In genomic region chr15:68593826-68594532, GRCh38 we compare ENCODE assay signal across 1 cellular context.
TF ChIP-seq lines count a peak whose summit lies in the region.

No MANE protein-coding gene starts in this region.

TF ChIP-seq in IMR-90, 13 proteins besides CTCF, POLR2A, EP300 and RAD21 (continued from another document):
- TF ChIP-seq MXI1 (IDR thresholded peaks at IDR 0.05; ENCODE audit: borderline replicate concordance, low read depth, low read length) (no peak), NFE2L2 (IDR thresholded peaks at IDR 0.05; ENCODE audit: low read depth, low read length) (no peak), RCOR1 (IDR thresholded peaks at IDR 0.05; ENCODE audit: insufficient replicate concordance, low read length) (no peak), CEBPB (IDR thresholded peaks at IDR 0.05; ENCODE audit: low read depth, low read length) (no peak), MAFK (IDR thresholded peaks at IDR 0.05; ENCODE audit: low read depth, low read length) (no peak), RFX5 (IDR thresholded peaks at IDR 0.05; ENCODE audit: low read depth, low read length) (no peak)
